ENCODE assay signal across 8 cellular contexts in the genomic region with DNA sequence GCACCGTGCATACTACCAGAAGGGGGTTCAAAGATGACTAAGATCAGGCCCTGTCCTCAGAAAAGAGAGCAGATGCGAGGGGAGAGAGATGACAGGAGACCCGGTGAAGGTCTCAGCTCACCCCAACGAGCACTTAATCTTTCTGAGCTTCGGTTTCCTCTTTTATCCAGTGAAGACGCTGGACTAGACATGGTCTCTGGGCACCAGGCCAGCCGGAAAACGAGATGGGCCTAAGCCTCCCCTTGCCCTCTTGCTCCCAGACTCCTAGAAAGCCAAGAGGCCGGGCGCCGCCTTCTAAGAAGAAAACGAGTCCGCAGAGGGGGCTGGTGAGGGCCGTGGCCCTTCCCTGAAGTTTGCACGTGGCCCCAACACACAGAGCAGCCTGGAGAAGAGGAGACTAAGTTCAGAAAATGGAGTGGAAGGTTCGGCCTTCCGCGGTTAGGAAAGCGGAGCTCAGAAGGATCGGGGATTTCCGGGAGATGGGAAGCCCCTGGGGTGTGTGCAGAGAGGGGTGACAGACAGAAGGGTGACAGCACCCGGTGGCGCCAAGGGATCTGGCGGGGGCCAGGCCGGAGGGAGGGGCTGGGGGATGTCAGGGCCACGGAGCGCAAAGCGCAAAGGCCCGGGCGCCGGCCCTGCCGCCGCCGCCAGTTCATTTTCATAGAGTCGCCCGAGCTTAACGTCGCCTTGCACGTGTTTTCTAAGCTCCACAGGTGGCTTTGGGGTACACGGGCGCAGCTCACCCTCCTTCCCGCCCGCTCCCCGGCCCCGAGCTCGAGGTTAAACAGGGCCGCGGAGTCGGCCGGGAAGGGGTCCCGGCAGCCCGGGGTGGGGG. TPM values are rescaled to one million over a fixed set of nuclear protein-coding genes. Genes with fewer than 3 reads are reported as not detected.
DNase-seq lines count a peak whose midpoint lies in the region; ATAC-seq and TF ChIP-seq lines count a peak whose summit lies in the region.

No MANE protein-coding gene starts in this region.

- WGBS in urinary bladder = 11% methylated on average over 52 of the region's 52 CpGs

- peaks cover 6% of the 10 kb centered on the region for H3K36me3 Mint-ChIP-seq in memory B cell

- H3K27ac ChIP-seq in urinary bladder (ENCODE audit: low read depth) = no peak overlapping the region

- no peaks in the 10 kb centered on the region for H3K9me3 ChIP-seq in adipocyte (ENCODE audit: control insufficient read depth, low read length)

- H3K4me3 ChIP-seq in adipocyte (ENCODE audit: low read length) (peak overlapping the region; percentile 41), urinary bladder (ENCODE audit: low read depth, low read length) (peak overlapping the region; percentile 64)

- H3K27me3 ChIP-seq in adipocyte (replicated peaks; ENCODE audit: control insufficient read depth, insufficient read depth, low read length) = peaks cover 21% of the 10 kb centered on the region

- H3K4me3 Mint-ChIP-seq in memory B cell = peak overlapping the region; percentile 83

- H3K4me1 Mint-ChIP-seq in memory B cell = peaks cover 31% of the 10 kb centered on the region

- DNase-seq in Right ventricle myocardium inferior (ENCODE audit: missing footprints) (peak; percentile 72), cardiac septum (ENCODE audit: low spot score) (no peak), adipocyte (ENCODE audit: low read depth) (no peak), memory B cell (ENCODE audit: low spot score in 2 of 2) (peak; percentile 55 to 67), DMS 273 (lab: John Stamatoyannopoulos, UW; ENCODE audit: unreplicated experiment) (no peak)

- no peak for TF ChIP-seq EP300 in Ishikawa (IDR thresholded peaks at IDR 0.05; ENCODE audit: borderline replicate concordance)

- no peaks in the 10 kb centered on the region for H3K9me3 Mint-ChIP-seq in memory B cell

- H3K36me3 ChIP-seq in adipocyte (ENCODE audit: control insufficient read depth, insufficient read depth, low read length, severe bottlenecking) = no peaks in the 10 kb centered on the region
- H3K36me3 ChIP-seq in urinary bladder (ENCODE audit: insufficient read depth) = no peaks in the 10 kb centered on the region

- peaks cover 7% of the 10 kb centered on the region for H3K4me1 ChIP-seq in adipocyte (ENCODE audit: control insufficient read depth, insufficient read depth, low read length)
- no peaks in the 10 kb centered on the region for H3K4me1 ChIP-seq in urinary bladder (ENCODE audit: insufficient read depth)

- ATAC-seq in Right ventricle myocardium inferior = no peak
- ATAC-seq in memory B cell (ENCODE audit: low read depth) = peak; percentile 66
- no peak for ATAC-seq in HG02938 (IDR thresholded peaks at IDR 0.05; ENCODE audit: unreplicated experiment)

- peak overlapping the region; percentile 77 for H3K27ac Mint-ChIP-seq in memory B cell

- no peak for TF ChIP-seq RAD21 in Ishikawa (IDR thresholded peaks at IDR 0.05; ENCODE audit: low read depth)

- intact Hi-C loops in Right ventricle myocardium inferior (cut with DNase I) = no loop called here
- intact Hi-C loops in cardiac septum (cut with DNase I) = no loop called here

- no peak overlapping the region for H3K9ac ChIP-seq in adipocyte (ENCODE audit: low read length)

- peaks cover 4% of the 10 kb centered on the region for H3K27me3 Mint-ChIP-seq in memory B cell

TF ChIP-seq in Ishikawa, 13 proteins besides CTCF, POLR2A, EP300 and RAD21:
- TF ChIP-seq ZBTB7A (IDR thresholded peaks at IDR 0.05; ENCODE audit: low read depth) = 0 out of 2 replicates have a peak, but pooled peaks have one; percentile 7
- no peak for TF ChIP-seq CEBPB (IDR thresholded peaks at IDR 0.05)

RNA-seq across cellular contexts. Expression of gene BHLHA9, which starts 42.1 kb away (rescaled TPM):
- not detected for total RNA-seq in Right ventricle myocardium inferior
- total RNA-seq in cardiac septum = not detected
- total RNA-seq in urinary bladder = not detected
- polyA plus RNA-seq in urinary bladder = not detected

RNA-seq across cellular contexts. Expression of gene ABR, which starts 48.4 kb away (rescaled TPM):
- total RNA-seq in Right ventricle myocardium inferior (147 TPM), cardiac septum (158 TPM), urinary bladder (37.1 TPM)
- 53.9 TPM for polyA plus RNA-seq in urinary bladder

RNA-seq across cellular contexts. Expression of gene TRARG1, which starts 51.3 kb away (rescaled TPM):
- 2.2 TPM for total RNA-seq in Right ventricle myocardium inferior
- 0.65 TPM for total RNA-seq in cardiac septum
- not detected for total RNA-seq in urinary bladder
- 4.8 TPM for polyA plus RNA-seq in urinary bladder

Comparison
In these comparisons a context has a peak if more than half of its experiments do, and no peak if none do; other contexts are left out.
1. DNase-seq: peak in Right ventricle myocardium inferior (single experiment) and memory B cell (2 of 2); none in cardiac septum (single experiment), adipocyte (single experiment) and DMS 273 (single experiment).